ENCODE assay signal across 8 cellular contexts in genomic region chr7:128352138-128352537, GRCh38. TPM values are rescaled to one million over a fixed set of nuclear protein-coding genes. Genes with fewer than 3 reads are reported as not detected.
DNase-seq lines count a peak whose midpoint lies in the region; ATAC-seq and TF ChIP-seq lines count a peak whose summit lies in the region.

No MANE protein-coding gene starts in this region.

- no peak overlapping the region for H3K9ac ChIP-seq in mesendoderm (ENCODE audit: low read length)

- WGBS in mesendoderm (ENCODE audit: extremely low coverage, insufficient coverage, low lambda C conversion rate) = no CpG with 5 or more reads among the region's 35 CpGs

- H3K27me3 Mint-ChIP-seq in endothelial cell (ENCODE audit: unreplicated experiment) = peaks cover 34% of the 10 kb centered on the region

- peaks cover 18% of the 10 kb centered on the region for H3K4me1 Mint-ChIP-seq in endothelial cell (ENCODE audit: unreplicated experiment)

- H3K23ac ChIP-seq in mesendoderm (ENCODE audit: low read length) = no peak overlapping the region

- no peaks in the 10 kb centered on the region for H3K79me2 ChIP-seq in mesendoderm (ENCODE audit: control insufficient read depth, insufficient read depth, low read length)

- no peak overlapping the region for H3K4me2 ChIP-seq in mesendoderm (ENCODE audit: low read length)

- peaks cover 14% of the 10 kb centered on the region for H3K27me3 ChIP-seq in mesendoderm (ENCODE audit: insufficient read depth, low read length, poor library complexity)

- H3K9me3 Mint-ChIP-seq in endothelial cell (ENCODE audit: unreplicated experiment) = no peaks in the 10 kb centered on the region

- H3K18ac ChIP-seq in mesendoderm (ENCODE audit: low read length) = no peak overlapping the region

- DNase-seq in CD1c-positive myeloid dendritic cell (ENCODE audit: extremely low spot score) = peak; percentile 59
- DNase-seq in NCI-H526 (lab: John Stamatoyannopoulos, UW) = peak; percentile 42 to 84
- peak; percentile 82 for DNase-seq in endothelial cell (ENCODE audit: low spot score)
- peak; percentile 89 for DNase-seq in mesendoderm
- DNase-seq in ureter (ENCODE audit: low spot score) = peak; percentile 60
- no peak for DNase-seq in NCI-H1105 treated with DMSO at 0.1 percent for 48 hours (lab: John Stamatoyannopoulos, UW)

- no peak overlapping the region for H3K27ac ChIP-seq in mesendoderm (ENCODE audit: low read depth, low read length)

- TF ChIP-seq CTCF in endothelial cell (IDR thresholded peaks at IDR 0.05; ENCODE audit: unreplicated experiment) = peak; percentile 62

- H3K27ac Mint-ChIP-seq in endothelial cell (ENCODE audit: unreplicated experiment) = no peak overlapping the region

- peaks cover 14% of the 10 kb centered on the region for H3K36me3 Mint-ChIP-seq in endothelial cell (ENCODE audit: low read depth, unreplicated experiment)

- no peak overlapping the region for H3K4me3 Mint-ChIP-seq in endothelial cell (ENCODE audit: unreplicated experiment)

- no peak overlapping the region for H2BK120ac ChIP-seq in mesendoderm (ENCODE audit: low read depth, low read length)

- H3K56ac ChIP-seq in mesendoderm (ENCODE audit: low read length) = peak overlapping the region; percentile 58

- H4K5ac ChIP-seq in mesendoderm (ENCODE audit: low read length) = no peak overlapping the region

- no peak overlapping the region for H2AK5ac ChIP-seq in mesendoderm (ENCODE audit: low read length)

- H3K79me1 ChIP-seq in mesendoderm (ENCODE audit: low read length) = no peaks in the 10 kb centered on the region

- no peaks in the 10 kb centered on the region for H3K4me1 ChIP-seq in mesendoderm (ENCODE audit: control insufficient read depth, low read depth, low read length)

- H3K4ac ChIP-seq in mesendoderm (ENCODE audit: low read depth, low read length) = no peak overlapping the region

- ATAC-seq in GM21526 (IDR thresholded peaks at IDR 0.05; ENCODE audit: low FRiP score, unreplicated experiment) (no peak), GM19328 (IDR thresholded peaks at IDR 0.05; ENCODE audit: unreplicated experiment) (no peak)

- H2BK5ac ChIP-seq in mesendoderm (ENCODE audit: low read length) = no peak overlapping the region

- H2BK15ac ChIP-seq in mesendoderm (replicated peaks; ENCODE audit: low read depth) = no peak overlapping the region

- H4K8ac ChIP-seq in mesendoderm (ENCODE audit: low read depth, low read length) = no peak overlapping the region

- no peaks in the 10 kb centered on the region for H3K36me3 ChIP-seq in mesendoderm (ENCODE audit: control insufficient read depth, insufficient read depth, low read length)

- no peak overlapping the region for H3K4me3 ChIP-seq in mesendoderm (ENCODE audit: low read length)

RNA-seq across cellular contexts. Expression of gene RBM28, which starts 8.4 kb away (rescaled TPM):
- 42.8 TPM for total RNA-seq in endothelial cell (ENCODE audit: unreplicated experiment)
- polyA plus RNA-seq in mesendoderm (2013, experiment 1 of 2) = 49.4 TPM
- 48.4 TPM for polyA plus RNA-seq in mesendoderm (2013, experiment 2 of 2)
- 48.8 TPM for total RNA-seq in ureter

RNA-seq across cellular contexts. Expression of gene PRRT4, which starts 9.4 kb away (rescaled TPM):
- 10.8 TPM for total RNA-seq in endothelial cell (ENCODE audit: unreplicated experiment)
- 0.22 TPM for polyA plus RNA-seq in mesendoderm (2013, experiment 1 of 2)
- polyA plus RNA-seq in mesendoderm (2013, experiment 2 of 2) = 0.22 TPM
- total RNA-seq in ureter = 0.49 TPM

RNA-seq across cellular contexts. Expression of gene IMPDH1, which starts 57.6 kb away (rescaled TPM):
- total RNA-seq in endothelial cell (ENCODE audit: unreplicated experiment) = 7.5 TPM
- 20.1 TPM for polyA plus RNA-seq in mesendoderm (2013, experiment 1 of 2)
- 19.7 TPM for polyA plus RNA-seq in mesendoderm (2013, experiment 2 of 2)
- total RNA-seq in ureter = 40.2 TPM
